1 cellular context compared by ENCODE assay signal in the genomic region with DNA sequence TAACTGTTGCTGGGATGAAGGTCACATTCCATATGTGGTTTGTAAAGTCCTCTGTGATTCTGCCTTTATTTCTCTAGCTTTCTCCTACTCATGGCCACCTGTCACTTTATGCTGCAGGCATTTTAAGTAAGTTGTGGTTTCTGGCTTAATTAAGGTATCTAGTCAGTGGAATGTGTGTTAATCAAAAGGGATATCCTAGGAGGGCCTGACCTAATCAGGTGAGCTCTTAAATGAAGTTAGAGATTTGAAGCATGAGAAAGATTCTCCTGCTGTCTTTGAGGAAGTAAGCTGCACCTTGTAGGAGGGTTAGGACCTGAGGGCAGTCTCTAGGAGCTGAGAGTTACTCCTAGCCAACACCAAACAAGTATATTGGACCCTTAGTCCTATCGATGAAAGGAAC.
TF ChIP-seq lines count a peak whose summit lies in the region.

No MANE protein-coding gene starts in this region.

TF ChIP-seq in HEK293, 187 proteins besides CTCF, POLR2A, EP300 and RAD21:
- no peak for TF ChIP-seq ZNF529 (tag by site-specific recombination; IDR thresholded peaks at IDR 0.05; ENCODE audit: insufficient replicate concordance)
- no peak for TF ChIP-seq ZNF776 (tag by site-specific recombination; IDR thresholded peaks at IDR 0.05; ENCODE audit: borderline replicate concordance)
- no peak for TF ChIP-seq ZFP69B (tag by site-specific recombination; IDR thresholded peaks at IDR 0.05)
- TF ChIP-seq ZNF10 (tag by site-specific recombination; IDR thresholded peaks at IDR 0.05) = peak; percentile 90
- TF ChIP-seq, protein P1, sequence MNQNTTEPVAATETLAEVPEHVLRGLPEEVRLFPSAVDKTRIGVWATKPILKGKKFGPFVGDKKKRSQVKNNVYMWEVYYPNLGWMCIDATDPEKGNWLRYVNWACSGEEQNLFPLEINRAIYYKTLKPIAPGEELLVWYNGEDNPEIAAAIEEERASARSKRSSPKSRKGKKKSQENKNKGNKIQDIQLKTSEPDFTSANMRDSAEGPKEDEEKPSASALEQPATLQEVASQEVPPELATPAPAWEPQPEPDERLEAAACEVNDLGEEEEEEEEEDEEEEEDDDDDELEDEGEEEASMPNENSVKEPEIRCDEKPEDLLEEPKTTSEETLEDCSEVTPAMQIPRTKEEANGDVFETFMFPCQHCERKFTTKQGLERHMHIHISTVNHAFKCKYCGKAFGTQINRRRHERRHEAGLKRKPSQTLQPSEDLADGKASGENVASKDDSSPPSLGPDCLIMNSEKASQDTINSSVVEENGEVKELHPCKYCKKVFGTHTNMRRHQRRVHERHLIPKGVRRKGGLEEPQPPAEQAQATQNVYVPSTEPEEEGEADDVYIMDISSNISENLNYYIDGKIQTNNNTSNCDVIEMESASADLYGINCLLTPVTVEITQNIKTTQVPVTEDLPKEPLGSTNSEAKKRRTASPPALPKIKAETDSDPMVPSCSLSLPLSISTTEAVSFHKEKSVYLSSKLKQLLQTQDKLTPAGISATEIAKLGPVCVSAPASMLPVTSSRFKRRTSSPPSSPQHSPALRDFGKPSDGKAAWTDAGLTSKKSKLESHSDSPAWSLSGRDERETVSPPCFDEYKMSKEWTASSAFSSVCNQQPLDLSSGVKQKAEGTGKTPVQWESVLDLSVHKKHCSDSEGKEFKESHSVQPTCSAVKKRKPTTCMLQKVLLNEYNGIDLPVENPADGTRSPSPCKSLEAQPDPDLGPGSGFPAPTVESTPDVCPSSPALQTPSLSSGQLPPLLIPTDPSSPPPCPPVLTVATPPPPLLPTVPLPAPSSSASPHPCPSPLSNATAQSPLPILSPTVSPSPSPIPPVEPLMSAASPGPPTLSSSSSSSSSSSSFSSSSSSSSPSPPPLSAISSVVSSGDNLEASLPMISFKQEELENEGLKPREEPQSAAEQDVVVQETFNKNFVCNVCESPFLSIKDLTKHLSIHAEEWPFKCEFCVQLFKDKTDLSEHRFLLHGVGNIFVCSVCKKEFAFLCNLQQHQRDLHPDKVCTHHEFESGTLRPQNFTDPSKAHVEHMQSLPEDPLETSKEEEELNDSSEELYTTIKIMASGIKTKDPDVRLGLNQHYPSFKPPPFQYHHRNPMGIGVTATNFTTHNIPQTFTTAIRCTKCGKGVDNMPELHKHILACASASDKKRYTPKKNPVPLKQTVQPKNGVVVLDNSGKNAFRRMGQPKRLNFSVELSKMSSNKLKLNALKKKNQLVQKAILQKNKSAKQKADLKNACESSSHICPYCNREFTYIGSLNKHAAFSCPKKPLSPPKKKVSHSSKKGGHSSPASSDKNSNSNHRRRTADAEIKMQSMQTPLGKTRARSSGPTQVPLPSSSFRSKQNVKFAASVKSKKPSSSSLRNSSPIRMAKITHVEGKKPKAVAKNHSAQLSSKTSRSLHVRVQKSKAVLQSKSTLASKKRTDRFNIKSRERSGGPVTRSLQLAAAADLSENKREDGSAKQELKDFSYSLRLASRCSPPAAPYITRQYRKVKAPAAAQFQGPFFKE (tag by site-specific recombination; IDR thresholded peaks at IDR 0.05; ENCODE audit: borderline replicate concordance) = no peak
- TF ChIP-seq, protein P2, sequence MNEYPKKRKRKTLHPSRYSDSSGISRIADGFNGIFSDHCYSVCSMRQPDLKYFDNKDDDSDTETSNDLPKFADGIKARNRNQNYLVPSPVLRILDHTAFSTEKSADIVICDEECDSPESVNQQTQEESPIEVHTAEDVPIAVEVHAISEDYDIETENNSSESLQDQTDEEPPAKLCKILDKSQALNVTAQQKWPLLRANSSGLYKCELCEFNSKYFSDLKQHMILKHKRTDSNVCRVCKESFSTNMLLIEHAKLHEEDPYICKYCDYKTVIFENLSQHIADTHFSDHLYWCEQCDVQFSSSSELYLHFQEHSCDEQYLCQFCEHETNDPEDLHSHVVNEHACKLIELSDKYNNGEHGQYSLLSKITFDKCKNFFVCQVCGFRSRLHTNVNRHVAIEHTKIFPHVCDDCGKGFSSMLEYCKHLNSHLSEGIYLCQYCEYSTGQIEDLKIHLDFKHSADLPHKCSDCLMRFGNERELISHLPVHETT (tag by site-specific recombination; IDR thresholded peaks at IDR 0.05) = no peak
